17 cellular contexts compared by ENCODE assay signal in the genomic region with DNA sequence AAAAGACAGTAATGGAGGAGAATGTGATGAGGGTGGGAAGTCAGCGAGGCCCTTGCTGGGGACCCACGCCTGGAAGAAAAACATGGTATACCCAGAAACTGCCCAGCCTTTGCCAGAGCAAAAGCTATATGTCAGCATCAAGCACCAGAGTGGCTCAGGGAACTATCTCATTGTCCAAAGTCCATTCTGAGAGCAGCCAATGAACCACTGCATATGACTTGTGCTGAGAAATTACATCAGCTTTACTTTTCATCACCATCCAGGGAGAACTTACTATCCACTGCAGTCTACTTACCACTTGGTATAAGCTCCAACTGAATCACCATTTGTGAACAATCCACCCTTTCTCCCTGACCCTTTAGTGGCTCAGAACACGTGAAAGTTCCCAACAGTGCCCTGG.
"Had no signal": no experiment of that assay in that cellular context is flagged by ENCODE, and none has a peak within 500 bp of the region (broad histone marks: within the 10 kb centered on the region; RNA-seq: fewer than 3 reads in every experiment).

No MANE protein-coding gene starts in this region.

- ATAC-seq: left ventricle myocardium superior; psoas muscle; stimulated activated effector memory CD8-positive, alpha-beta T cell treated with anti-CD3 and anti-CD28 coated beads, Interleukin-12 subunit alpha, Interleukin-12 subunit beta, amount 100 ng/mL, for 72 hours had no signal

- H3K36me3 ChIP-seq: esophagus muscularis mucosa, sigmoid colon, thoracic aorta had no signal

- H3K27me3 ChIP-seq: esophagus muscularis mucosa, sigmoid colon had no signal

- H3K4me3 ChIP-seq: coronary artery, esophagus muscularis mucosa, psoas muscle, sigmoid colon, thoracic aorta had no signal

- H3K4me1 ChIP-seq: esophagus muscularis mucosa, psoas muscle, sigmoid colon had no signal

- H3K9me3 ChIP-seq: esophagus muscularis mucosa, psoas muscle, sigmoid colon, thoracic aorta had no signal

- H3K27ac ChIP-seq: coronary artery, esophagus muscularis mucosa, psoas muscle, sigmoid colon, thoracic aorta had no signal

- DNase-seq: activated CD4-positive, alpha-beta T cell treated with anti-CD3 and anti-CD28 coated beads, Interleukin-2, amount 10 ng/mL, durations not matched to agents 24 days and 14 days; activated CD4-positive, CD25-positive, alpha-beta regulatory T cell; activated CD8-positive, alpha-beta memory T cell treated with anti-CD3 and anti-CD28 coated beads for 24 hours; activated gamma-delta T cell treated with Interleukin-2 at 50 U/mL for 16 hours; amniotic stem cell; hippocampal formation; left ventricle myocardium superior; mesendoderm; psoas muscle; sigmoid colon; stimulated activated CD4-positive, alpha-beta T cell treated with anti-CD3 and anti-CD28 coated beads, Interleukin-12 subunit alpha, Interleukin-12 subunit beta, amount 100 ng/mL, for 4 hours; stimulated activated CD4-positive, alpha-beta T cell treated with anti-CD3 and anti-CD28 coated beads, Interleukin-2, amount 100 ng/mL, for 24 hours had no signal

- FAIRE-seq: keratinocyte had no signal
